ENCODE assay signal across 13 cellular contexts in genomic region chr21:24938592-24938991, GRCh38.
"Had no signal": no experiment of that assay in that cellular context is flagged by ENCODE, and none has a peak within 500 bp of the region (broad histone marks: within the 10 kb centered on the region; RNA-seq: fewer than 3 reads in every experiment).

No MANE protein-coding gene starts in this region.

- DNase-seq: activated CD4-positive, alpha-beta T cell treated with anti-CD3 and anti-CD28 coated beads, Interleukin-2, amount 50 U/mL, for 48 hours; activated T-cell treated with anti-CD3 and anti-CD28 coated beads for 4 hours; dermis blood vessel endothelial cell; effector memory CD8-positive, alpha-beta T cell; glutamatergic neuron; islet precursor cell; lower lobe of right lung; occipital lobe; stimulated activated naive B cell treated with anti-CD40 and anti-IgM and Interleukin-4, amounts not matched to agents 10 μg/mL and 1 μg/mL and 100 μg/mL, for 72 hours; T-helper 9 cell; WERI-Rb-1 had no signal

- H3K36me3 ChIP-seq: cardiac muscle cell, lower lobe of right lung, WERI-Rb-1 had no signal

- H3K27ac ChIP-seq: cardiac muscle cell, foreskin keratinocyte, lower lobe of right lung, WERI-Rb-1 had no signal

- H3K4me1 ChIP-seq: foreskin keratinocyte, lower lobe of right lung had no signal

- ATAC-seq: effector memory CD8-positive, alpha-beta T cell; foreskin keratinocyte; lower lobe of right lung; stimulated activated naive B cell treated with anti-CD40 and anti-IgM and Interleukin-4, amounts not matched to agents 10 μg/mL and 1 μg/mL and 100 μg/mL, for 72 hours had no signal

- H3K4me3 ChIP-seq: cardiac muscle cell, lower lobe of right lung had no signal

- H3K9me3 ChIP-seq: lower lobe of right lung had no signal
